In the genomic region with DNA sequence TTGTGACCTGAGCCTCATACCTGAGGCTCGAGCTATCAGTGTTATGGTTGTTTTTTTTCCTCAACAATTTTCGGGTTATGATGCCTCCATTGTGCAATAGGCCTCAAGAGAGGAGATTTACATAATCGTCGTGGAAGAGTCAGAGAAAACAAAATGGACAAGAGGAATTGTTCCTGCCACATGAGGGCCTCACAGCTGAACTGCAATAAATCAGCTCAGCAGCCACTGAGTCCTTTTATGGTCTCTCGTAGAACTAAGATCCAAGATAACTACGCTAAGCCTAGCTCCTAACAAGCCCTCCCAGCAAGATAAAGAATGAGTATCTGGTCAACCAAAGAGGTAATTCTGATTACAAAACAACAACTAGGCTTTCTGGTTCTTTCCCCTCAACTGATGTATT, we compare ENCODE assay signal across 15 cellular contexts.
DNase-seq lines count a peak whose midpoint lies in the region; ATAC-seq and TF ChIP-seq lines count a peak whose summit lies in the region.
"Had no signal": no experiment of that assay in that cellular context is flagged by ENCODE, and none has a peak within 500 bp of the region (broad histone marks: within the 10 kb centered on the region; RNA-seq: fewer than 3 reads in every experiment).

No MANE protein-coding gene starts in this region.

- no peaks in the 10 kb centered on the region for H3K36me3 ChIP-seq in HAP-1 (replicated peaks)
- no peaks in the 10 kb centered on the region for H3K36me3 ChIP-seq in ovary
- H3K36me3 ChIP-seq in effector memory CD4-positive, alpha-beta T cell (ENCODE audit: control insufficient read depth, insufficient read depth, low read length): no peaks in the 10 kb centered on the region

- WGBS in ovary, 3 donors: 61 to 67% (median 67%) methylated on average over 6 of the region's 6 CpGs

- H3K9me3 ChIP-seq in HAP-1 (no peaks in the 10 kb centered on the region), ovary (no peaks in the 10 kb centered on the region)
- no peaks in the 10 kb centered on the region for H3K9me3 ChIP-seq in effector memory CD4-positive, alpha-beta T cell (ENCODE audit: control insufficient read depth, low read length)

- H3K4me3 Mint-ChIP-seq in stimulated activated naive B cell treated with anti-CD40 and anti-IgM and Interleukin-4, amounts not matched to agents 10 μg/mL and 1 μg/mL and 100 μg/mL, for 72 hours: no peak overlapping the region
- no peak overlapping the region for H3K4me3 Mint-ChIP-seq in glutamatergic neuron (ENCODE audit: unreplicated experiment)
- H3K4me3 Mint-ChIP-seq: CD4-positive, CD25-positive, alpha-beta regulatory T cell; IgD-negative memory B cell; naive B cell; stimulated activated effector memory CD8-positive, alpha-beta T cell treated with anti-CD3 and anti-CD28 coated beads, Interleukin-12 subunit alpha, Interleukin-12 subunit beta, amount 100 ng/mL, for 72 hours had no signal

- ATAC-seq in stimulated activated naive B cell treated with anti-CD40 and anti-IgM and Interleukin-4, amounts not matched to agents 10 μg/mL and 1 μg/mL and 100 μg/mL, for 72 hours (replicated peaks): no peak
- ATAC-seq: stimulated activated effector memory CD8-positive, alpha-beta T cell treated with anti-CD3 and anti-CD28 coated beads, Interleukin-12 subunit alpha, Interleukin-12 subunit beta, amount 100 ng/mL, for 72 hours had no signal

- no peak overlapping the region for H3K27ac ChIP-seq in ovary
- H3K27ac ChIP-seq in effector memory CD4-positive, alpha-beta T cell (ENCODE audit: insufficient read depth, low read length, poor library complexity, severe bottlenecking): no peak overlapping the region

- TF ChIP-seq EP300 in ovary (IDR thresholded peaks at IDR 0.05): no peak

- peaks cover 0 to 1% of the 10 kb centered on the region in 2 donors for H3K9me3 Mint-ChIP-seq in stimulated activated naive B cell treated with anti-CD40 and anti-IgM and Interleukin-4, amounts not matched to agents 10 μg/mL and 1 μg/mL and 100 μg/mL, for 72 hours
- no peaks in the 10 kb centered on the region for H3K9me3 Mint-ChIP-seq in glutamatergic neuron (ENCODE audit: unreplicated experiment)
- H3K9me3 Mint-ChIP-seq: stimulated activated effector memory CD8-positive, alpha-beta T cell treated with anti-CD3 and anti-CD28 coated beads, Interleukin-12 subunit alpha, Interleukin-12 subunit beta, amount 100 ng/mL, for 72 hours had no signal

- H3K4me1 ChIP-seq in HAP-1 (peaks cover 10% of the 10 kb centered on the region), ovary (ENCODE audit: insufficient read depth) (no peaks in the 10 kb centered on the region)
- no peaks in the 10 kb centered on the region for H3K4me1 ChIP-seq in effector memory CD4-positive, alpha-beta T cell (ENCODE audit: control insufficient read depth, insufficient read depth, low read length, poor library complexity, severe bottlenecking)

- TF ChIP-seq POLR2A in ovary (IDR thresholded peaks at IDR 0.05): no peak

- intact Hi-C loops in ovary (cut with DNase I): no loop called here

- H3K36me3 Mint-ChIP-seq in stimulated activated naive B cell treated with anti-CD40 and anti-IgM and Interleukin-4, amounts not matched to agents 10 μg/mL and 1 μg/mL and 100 μg/mL, for 72 hours: no peaks in the 10 kb centered on the region
- H3K36me3 Mint-ChIP-seq in glutamatergic neuron (ENCODE audit: unreplicated experiment): no peaks in the 10 kb centered on the region
- H3K36me3 Mint-ChIP-seq: CD4-positive, CD25-positive, alpha-beta regulatory T cell; IgD-negative memory B cell; naive B cell; stimulated activated effector memory CD8-positive, alpha-beta T cell treated with anti-CD3 and anti-CD28 coated beads, Interleukin-12 subunit alpha, Interleukin-12 subunit beta, amount 100 ng/mL, for 72 hours had no signal

- no peak overlapping the region for H3K27ac Mint-ChIP-seq in stimulated activated naive B cell treated with anti-CD40 and anti-IgM and Interleukin-4, amounts not matched to agents 10 μg/mL and 1 μg/mL and 100 μg/mL, for 72 hours
- H3K27ac Mint-ChIP-seq in glutamatergic neuron (ENCODE audit: unreplicated experiment): no peak overlapping the region
- H3K27ac Mint-ChIP-seq: CD4-positive, CD25-positive, alpha-beta regulatory T cell; IgD-negative memory B cell; naive B cell; stimulated activated effector memory CD8-positive, alpha-beta T cell treated with anti-CD3 and anti-CD28 coated beads, Interleukin-12 subunit alpha, Interleukin-12 subunit beta, amount 100 ng/mL, for 72 hours had no signal

- H3K27me3 Mint-ChIP-seq in stimulated activated naive B cell treated with anti-CD40 and anti-IgM and Interleukin-4, amounts not matched to agents 10 μg/mL and 1 μg/mL and 100 μg/mL, for 72 hours: peaks cover 0 to 4% of the 10 kb centered on the region in 2 donors
- H3K27me3 Mint-ChIP-seq in glutamatergic neuron (ENCODE audit: unreplicated experiment): no peaks in the 10 kb centered on the region
- H3K27me3 Mint-ChIP-seq: IgD-negative memory B cell, naive B cell had no signal

- no peaks in the 10 kb centered on the region for H3K4me1 Mint-ChIP-seq in stimulated activated naive B cell treated with anti-CD40 and anti-IgM and Interleukin-4, amounts not matched to agents 10 μg/mL and 1 μg/mL and 100 μg/mL, for 72 hours
- H3K4me1 Mint-ChIP-seq in glutamatergic neuron (ENCODE audit: low read depth, unreplicated experiment): peaks cover 20% of the 10 kb centered on the region
- H3K4me1 Mint-ChIP-seq: CD4-positive, CD25-positive, alpha-beta regulatory T cell; IgD-negative memory B cell; naive B cell; stimulated activated effector memory CD8-positive, alpha-beta T cell treated with anti-CD3 and anti-CD28 coated beads, Interleukin-12 subunit alpha, Interleukin-12 subunit beta, amount 100 ng/mL, for 72 hours had no signal

- H3K27me3 ChIP-seq in HAP-1 (ENCODE audit: low read depth) (no peaks in the 10 kb centered on the region), ovary (no peaks in the 10 kb centered on the region)
- no peaks in the 10 kb centered on the region for H3K27me3 ChIP-seq in effector memory CD4-positive, alpha-beta T cell (replicated peaks; ENCODE audit: control insufficient read depth, insufficient read depth, low read length, poor library complexity, severe bottlenecking)

- in situ Hi-C loops in HAP-1 (cut with MboI; ENCODE audit: low sequenced_read_pairs): no loop called here
- in situ Hi-C loops in SK-MEL-5 (cut with HindIII; ENCODE audit: low pct_unique_long_range_greater_than_20kb, low sequenced_read_pairs): no loop called here

- H3K4me3 ChIP-seq in HAP-1 (no peak overlapping the region), ovary (no peak overlapping the region)
- H3K4me3 ChIP-seq in effector memory CD4-positive, alpha-beta T cell (ENCODE audit: insufficient read depth, low read depth, low read length, poor library complexity, severe bottlenecking): no peak overlapping the region

- DNase-seq in HAP-1 (ENCODE audit: low spot score in 2 of 2) (peak; percentile 67 to 88), SK-MEL-5 (ENCODE audit: low read depth, low spot score) (peak; percentile 28), iPS-NIHi11 (ENCODE audit: low spot score) (peak; percentile 24), renal cortical epithelial cell (ENCODE audit: low read depth) (peak; percentile 35), ovary (no peak), glutamatergic neuron (no peak)
- DNase-seq in stimulated activated naive B cell treated with anti-CD40 and anti-IgM and Interleukin-4, amounts not matched to agents 10 μg/mL and 1 μg/mL and 100 μg/mL, for 72 hours: no peak
- DNase-seq in effector memory CD4-positive, alpha-beta T cell: no peak
- DNase-seq: CD4-positive, CD25-positive, alpha-beta regulatory T cell; effector CD8-positive, alpha-beta T cell; naive B cell; NCI-H2171; T1000 had no signal

- TF ChIP-seq CTCF in ovary (IDR thresholded peaks at IDR 0.05) (no peak), glutamatergic neuron (IDR thresholded peaks at IDR 0.05; ENCODE audit: partially characterized antibody, unreplicated experiment) (no peak)

Comparison
In these comparisons a context has a peak if more than half of its experiments do, and no peak if none do; other contexts are left out.
1. DNase-seq: peak in HAP-1 (2 of 2), SK-MEL-5 (single experiment), iPS-NIHi11 (single experiment) and renal cortical epithelial cell (single experiment); none in ovary (0 of 5), stimulated activated naive B cell treated with anti-CD40 and anti-IgM and Interleukin-4, amounts not matched to agents 10 μg/mL and 1 μg/mL and 100 μg/mL, for 72 hours (single experiment), glutamatergic neuron (single experiment) and effector memory CD4-positive, alpha-beta T cell (0 of 3).